ENCODE assay signal across 18 cellular contexts in the genomic region with DNA sequence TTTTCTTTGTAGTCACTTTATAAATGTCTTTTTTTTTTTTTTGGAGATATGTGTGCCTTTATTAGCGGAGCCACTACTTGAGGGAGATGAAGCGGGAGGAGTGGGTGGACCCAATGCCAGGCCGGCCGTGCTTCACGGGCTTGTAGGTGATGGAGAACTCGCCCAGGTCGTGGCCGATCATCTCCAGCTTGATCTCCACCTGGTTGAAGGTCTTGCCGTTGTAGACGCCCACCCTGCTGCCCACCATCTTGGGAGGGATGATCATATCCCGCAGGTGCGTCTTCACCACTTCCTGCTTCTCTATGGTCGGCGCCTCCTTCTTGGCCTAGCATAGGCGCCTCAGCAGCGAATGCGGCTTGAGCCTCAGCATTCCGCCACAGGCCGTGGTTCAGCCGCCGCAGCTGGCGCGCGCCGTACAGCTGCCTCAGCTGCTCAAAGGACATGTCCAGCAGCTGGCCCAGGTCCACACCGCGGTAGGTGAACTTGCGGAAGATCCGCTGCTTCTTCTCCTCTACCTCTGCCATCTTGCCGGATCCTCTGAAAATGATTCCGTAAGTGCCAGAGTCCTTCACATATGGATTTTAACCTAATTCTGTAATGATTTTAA.
DNase-seq lines count a peak whose midpoint lies in the region; ATAC-seq and TF ChIP-seq lines count a peak whose summit lies in the region.
"Had no signal": no experiment of that assay in that cellular context is flagged by ENCODE, and none has a peak within 500 bp of the region (broad histone marks: within the 10 kb centered on the region; RNA-seq: fewer than 3 reads in every experiment).

No MANE protein-coding gene starts in this region.

- H3K79me1 ChIP-seq in neuronal stem cell (ENCODE audit: low read depth, low read length) = no peaks in the 10 kb centered on the region

- H2BK12ac ChIP-seq in neuronal stem cell (ENCODE audit: low read length) = peak overlapping the region; percentile 58

- H3K4ac ChIP-seq in neuronal stem cell (ENCODE audit: low read length) = no peak overlapping the region

- H2AFZ ChIP-seq in neuronal stem cell (ENCODE audit: low read length) = no peak overlapping the region

- H4K91ac ChIP-seq in neuronal stem cell (ENCODE audit: low read depth, low read length, poor library complexity) = no peak overlapping the region

- H2AK5ac ChIP-seq in neuronal stem cell (ENCODE audit: low read depth, low read length) = no peak overlapping the region

- no peak overlapping the region for H3K23ac ChIP-seq in neuronal stem cell (ENCODE audit: low read depth, low read length, poor library complexity)

- H3K9ac ChIP-seq in neuronal stem cell (ENCODE audit: low read depth, low read length, poor library complexity) = peak overlapping the region; percentile 81

- TF ChIP-seq CTCF in RWPE2 (IDR thresholded peaks at IDR 0.05; ENCODE audit: poor library complexity, severe bottlenecking) (no peak), testis (IDR thresholded peaks at IDR 0.05) (no peak)

- no peaks in the 10 kb centered on the region for H3K9me3 ChIP-seq in RWPE2 (ENCODE audit: severe bottlenecking)
- H3K9me3 ChIP-seq in neuronal stem cell (replicated peaks in 1 of 2; ENCODE audit: control insufficient read depth in 2 of 2, insufficient read depth in 1 of 2, low read depth in 1 of 2, low read length in 2 of 2) = peaks cover 3 to 8% of the 10 kb centered on the region in 2 donors
- H3K9me3 ChIP-seq in testis = no peaks in the 10 kb centered on the region
- H3K9me3 ChIP-seq: A549 had no signal

- H3K4me1 ChIP-seq in RWPE2 (ENCODE audit: insufficient read depth, poor library complexity, severe bottlenecking) (no peaks in the 10 kb centered on the region), neuronal stem cell (ENCODE audit: control insufficient read depth in 2 of 2, insufficient read depth in 1 of 2, low read depth in 1 of 2, low read length in 2 of 2) (no peaks in the 10 kb centered on the region), testis (no peaks in the 10 kb centered on the region)
- H3K4me1 ChIP-seq: A549 had no signal

- intact Hi-C loops in left ventricle myocardium superior (cut with micrococcal nuclease) (no loop called here), left cardiac atrium (cut with DNase I) (no loop called here), testis (cut with DNase I; ENCODE audit: low total_unique reads) (no loop called here)

- peaks cover 4% of the 10 kb centered on the region for H3K27me3 ChIP-seq in RWPE2 (ENCODE audit: insufficient read depth, poor library complexity, severe bottlenecking)
- H3K27me3 ChIP-seq in neuronal stem cell (ENCODE audit: control insufficient read depth in 3 of 3, insufficient read depth in 3 of 3, low read depth in 1 of 3, low read length in 3 of 3) = no peaks in the 10 kb centered on the region
- no peaks in the 10 kb centered on the region for H3K27me3 ChIP-seq in testis

- TF ChIP-seq POLR2A in testis (IDR thresholded peaks at IDR 0.05) = no peak

- no peak overlapping the region for H3K18ac ChIP-seq in neuronal stem cell (ENCODE audit: low read length)

- peak; percentile 17 for DNase-seq in left ventricle myocardium superior
- no peak for DNase-seq in left cardiac atrium
- DNase-seq in RWPE2 (ENCODE audit: low spot score) = peak; percentile 49
- no peak for DNase-seq in neuronal stem cell (ENCODE audit: low spot score)
- peak; percentile 51 for DNase-seq in testis
- no peak for DNase-seq in UCSD-AML1 (lab: John Stamatoyannopoulos, UW; ENCODE audit: unreplicated experiment)
- no peak for DNase-seq in KG1 (lab: John Stamatoyannopoulos, UW)
- DNase-seq: 8988T; Calu3; CD4-positive, alpha-beta memory T cell; COR-L47; DMS53; DMS79 treated with DMSO at 0.1 percent for 48 hours; H9 had no signal

- no peak overlapping the region for H2BK5ac ChIP-seq in neuronal stem cell (ENCODE audit: low read length)

- H3K27ac ChIP-seq in RWPE2 (ENCODE audit: poor library complexity, severe bottlenecking) (no peak overlapping the region), neuronal stem cell (replicated peaks; ENCODE audit: low read length) (no peak overlapping the region), testis (no peak overlapping the region)
- H3K27ac ChIP-seq: A549 had no signal

- no peak overlapping the region for H2BK15ac ChIP-seq in neuronal stem cell (ENCODE audit: low read length)

- no peak overlapping the region for H3K4me3 ChIP-seq in RWPE2 (ENCODE audit: severe bottlenecking)
- no peak overlapping the region for H3K4me3 ChIP-seq in neuronal stem cell (ENCODE audit: low read length in 2 of 2)
- peak overlapping the region; percentile 45 to 53 for H3K4me3 ChIP-seq in testis
- H3K4me3 ChIP-seq: A549, GM23338 had no signal

- ATAC-seq in left ventricle myocardium superior (no peak), left cardiac atrium (no peak), RWPE2 (ENCODE audit: low read depth) (no peak), GM19035 (IDR thresholded peaks at IDR 0.05; ENCODE audit: unreplicated experiment) (no peak)
- ATAC-seq: A549, GM23338, HCT116 had no signal

- H3K4me2 ChIP-seq in neuronal stem cell (ENCODE audit: insufficient read depth, low read length, poor library complexity, severe bottlenecking) = no peak overlapping the region
- H3K4me2 ChIP-seq: A549, GM23338 had no signal

- WGBS in neuronal stem cell (ENCODE audit: extremely low coverage in 2 of 2, insufficient read length in 2 of 2, insufficient replicate concordance in 1 of 2), 2 donors = no CpG with 5 or more reads among the region's 31 CpGs
- 52 to 84% methylated on average over 24 to 31 of the region's 31 CpGs for WGBS in testis, 2 donors

- no peak overlapping the region for H4K8ac ChIP-seq in neuronal stem cell (ENCODE audit: low read depth, low read length)

- 0 out of 2 replicates have a peak, but pooled peaks cover 4% of the 10 kb centered on the region for H3K36me3 ChIP-seq in RWPE2 (ENCODE audit: low read depth)
- H3K36me3 ChIP-seq in neuronal stem cell (replicated peaks in 1 of 2; ENCODE audit: control insufficient read depth in 2 of 2, insufficient read depth in 2 of 2, low read length in 2 of 2) = peaks cover 0 to 4% of the 10 kb centered on the region in 2 donors
- no peaks in the 10 kb centered on the region for H3K36me3 ChIP-seq in testis (ENCODE audit: low read depth, missing control alignments)

- H3K14ac ChIP-seq in neuronal stem cell (ENCODE audit: low read length) = no peak overlapping the region

- H2BK120ac ChIP-seq in neuronal stem cell (ENCODE audit: low read depth, low read length) = no peak overlapping the region

Comparison
In these comparisons a context has a peak if more than half of its experiments do, and no peak if none do; other contexts are left out.
1. DNase-seq: peak in left ventricle myocardium superior (single experiment), RWPE2 (single experiment) and testis (single experiment); none in left cardiac atrium (single experiment), neuronal stem cell (single experiment), UCSD-AML1 (single experiment) and KG1 (single experiment).
2. H3K4me3 ChIP-seq: peak in testis (2 of 2); none in RWPE2 (single experiment) and neuronal stem cell (0 of 2).